In the genomic region with DNA sequence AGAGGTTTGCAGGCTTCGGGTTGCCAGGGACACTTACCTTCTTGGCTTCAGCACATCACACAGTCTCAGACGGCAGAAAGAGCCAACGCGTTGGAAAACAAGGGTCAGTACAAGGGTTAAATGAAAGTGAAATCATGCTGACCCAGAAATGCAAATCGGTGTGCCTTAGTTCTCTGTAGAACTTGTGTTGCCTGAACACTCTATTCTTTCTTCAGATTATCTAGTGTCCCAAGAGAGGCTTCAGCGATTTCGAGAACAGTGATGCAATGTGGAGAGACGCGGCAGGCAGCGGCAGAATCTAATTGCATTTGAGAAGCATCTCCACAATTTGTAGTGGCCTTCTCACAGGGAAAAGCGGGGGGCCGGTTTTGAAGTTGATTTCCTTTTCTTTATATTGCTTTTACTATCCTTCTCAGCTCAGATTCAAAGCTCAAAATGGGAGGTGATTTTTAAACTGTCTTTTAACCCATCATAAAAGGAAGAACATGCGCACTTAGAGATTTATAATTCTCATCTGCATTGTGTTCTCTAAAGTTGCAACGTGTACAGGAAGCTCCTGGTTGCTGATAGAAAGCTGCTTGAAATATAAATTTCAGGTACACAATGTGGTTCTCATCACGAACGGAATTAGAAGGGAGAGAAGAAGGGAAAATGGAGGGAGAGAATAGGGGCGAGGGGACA, we compare ENCODE assay signal across 8 cellular contexts.
A peak's percentile ranks its signal among the peaks of the same experiment; 100 is the strongest.
DNase-seq lines count a peak whose midpoint lies in the region; ATAC-seq, FAIRE-seq and TF ChIP-seq lines count a peak whose summit lies in the region.

No MANE protein-coding gene starts in this region.

- H3K36me3 ChIP-seq in GM12878 (ENCODE audit: control insufficient read depth in 2 of 2, insufficient read depth in 2 of 2, low read length in 1 of 2), result no peaks in the 10 kb centered on the region
- H3K36me3 ChIP-seq in neuronal stem cell (replicated peaks in 1 of 2; ENCODE audit: control insufficient read depth in 2 of 2, insufficient read depth in 2 of 2, low read length in 2 of 2), result no peaks in the 10 kb centered on the region

- H3K79me1 ChIP-seq in neuronal stem cell (ENCODE audit: low read depth, low read length), result no peaks in the 10 kb centered on the region

- H4K20me1 ChIP-seq in GM12878 (ENCODE audit: control insufficient read depth, insufficient read depth), result no peaks in the 10 kb centered on the region

- intact Hi-C loops in GM12878 (cut with micrococcal nuclease; ENCODE audit: unreplicated experiment), result loop anchor here (5.0 kb wide), 1 partner anchor 34 kb away; no protein-coding TSS in a partner anchor

- peak overlapping the region; percentile 3 for H2AFZ ChIP-seq in GM12878 (ENCODE audit: control insufficient read depth, low read depth, low read length)
- peak overlapping the region; percentile 67 for H2AFZ ChIP-seq in neuronal stem cell (ENCODE audit: low read length)

- H3K9ac ChIP-seq in GM12878 (ENCODE audit: control insufficient read depth, insufficient read depth, low read length) (peak overlapping the region; percentile 7), neuronal stem cell (ENCODE audit: low read depth, low read length, poor library complexity) (no peak overlapping the region)

- no peak for TF ChIP-seq RAD21 in GM12878 (IDR thresholded peaks at IDR 0.05; ENCODE audit: insufficient read depth, low read depth, low read length)

- no peak overlapping the region for H2BK120ac ChIP-seq in neuronal stem cell (ENCODE audit: low read depth, low read length)

- TF ChIP-seq POLR2A in GM12878 (IDR thresholded peaks at IDR 0.05; ENCODE audit: low read depth, low read length), result 0 out of 2 replicates have a peak, but pooled peaks have one; percentile 39

- RAD21 ChIA-PET in GM12878 (lab: Charles Lee; ENCODE audit: unreplicated experiment), result interaction anchor here (0.9 to 7.4 kb wide), 21 partner anchors 13 to 176 kb away, joined by 3 to 41 read pairs (median 5); a partner anchor contains a TSS

- H3K23ac ChIP-seq in neuronal stem cell (ENCODE audit: low read depth, low read length, poor library complexity), result no peak overlapping the region

- H2AK5ac ChIP-seq in neuronal stem cell (ENCODE audit: low read depth, low read length), result no peak overlapping the region

- H3K4me1 ChIP-seq in GM12878 (ENCODE audit: control insufficient read depth, insufficient read depth, low read length) (peaks cover 5% of the 10 kb centered on the region), neuronal stem cell (ENCODE audit: control insufficient read depth in 2 of 2, insufficient read depth in 1 of 2, low read depth in 1 of 2, low read length in 2 of 2) (peaks cover 1 to 5% of the 10 kb centered on the region in 2 donors)

- H3K4me2 ChIP-seq in GM12878 (ENCODE audit: control insufficient read depth, insufficient read depth), result peak overlapping the region; percentile 24
- no peak overlapping the region for H3K4me2 ChIP-seq in neuronal stem cell (ENCODE audit: insufficient read depth, low read length, poor library complexity, severe bottlenecking)

- H3K4me3 ChIP-seq in GM12878 (peak overlapping the region; percentile 72), neuronal stem cell (ENCODE audit: low read length in 2 of 2) (no peak overlapping the region)

- H2BK5ac ChIP-seq in neuronal stem cell (ENCODE audit: low read length), result no peak overlapping the region

- SMC1A ChIA-PET in GM12878 (lab: Charles Lee; ENCODE audit: uncharacterized antibody, unreplicated experiment), result interaction anchor here (0.8 to 11.4 kb wide), 25 partner anchors 10 to 178 kb away, joined by 3 to 132 read pairs (median 4); no protein-coding TSS in a partner anchor

- H2BK15ac ChIP-seq in neuronal stem cell (ENCODE audit: low read length), result no peak overlapping the region

- H4K8ac ChIP-seq in neuronal stem cell (ENCODE audit: low read depth, low read length), result no peak overlapping the region

- FAIRE-seq in GM12878 (lab: Jason Lieb, UNC), result no peak

- no peaks in the 10 kb centered on the region for H3K27me3 ChIP-seq in GM12878 (replicated peaks in 1 of 2; ENCODE audit: control insufficient read depth in 2 of 2, insufficient read depth in 2 of 2, low read length in 1 of 2)
- peaks cover 0 to 31% (median 0%) of the 10 kb centered on the region in 3 experiments for H3K27me3 ChIP-seq in neuronal stem cell (ENCODE audit: control insufficient read depth in 3 of 3, insufficient read depth in 3 of 3, low read depth in 1 of 3, low read length in 3 of 3)

- no peak overlapping the region for H3K14ac ChIP-seq in neuronal stem cell (ENCODE audit: low read length)

- peak in 1 of 2 experiments; percentile 14; a peak in 1 of 4 replicates for TF ChIP-seq EP300 in GM12878 (IDR thresholded peaks at IDR 0.05; ENCODE audit: borderline replicate concordance in 1 of 2, control insufficient read depth in 1 of 2, low read depth in 2 of 2, low read length in 2 of 2)

- H3K18ac ChIP-seq in neuronal stem cell (ENCODE audit: low read length), result no peak overlapping the region

- in situ Hi-C loops in GM12878 (cut with MboI), result no loop called here

- no peaks in the 10 kb centered on the region; the same call in 1 of the 2 replicates for H3K79me2 ChIP-seq in GM12878 (ENCODE audit: control insufficient read depth, insufficient read depth, low read length)

- CTCF ChIA-PET in GM12878 (lab: Yijun Ruan, JAX), result interaction anchor here (0.5 to 2.6 kb wide), 10 partner anchors 12 to 171 kb away, joined by 3 to 11 read pairs (median 3); no protein-coding TSS in a partner anchor

- DNase-seq in GM12878 (ENCODE audit: low read depth, low spot score) (peak; percentile 45), neuronal stem cell (ENCODE audit: low spot score) (no peak), cerebellar nuclear complex (lab: John Stamatoyannopoulos, UW) (no peak), foreskin melanocyte (no peak)

- whole genome bisulfite sequencing in GM12878 (ENCODE audit: insufficient coverage, insufficient replicate concordance, low lambda C conversion rate, missing lambda C conversion rate), result 29% methylated on average over 17 of the region's 17 CpGs
- WGBS in neuronal stem cell (ENCODE audit: extremely low coverage in 2 of 2, insufficient read length in 2 of 2, insufficient replicate concordance in 1 of 2), 2 donors, result no CpG with 5 or more reads among the region's 17 CpGs

- no peak overlapping the region for H2BK12ac ChIP-seq in neuronal stem cell (ENCODE audit: low read length)

- ATAC-seq in GM19397 (IDR thresholded peaks at IDR 0.05; ENCODE audit: unreplicated experiment) (peak; percentile 67), HG03432 (IDR thresholded peaks at IDR 0.05; ENCODE audit: unreplicated experiment) (peak; percentile 89), GM12878 (peak; percentile 83), GM21360 (IDR thresholded peaks at IDR 0.05; ENCODE audit: unreplicated experiment) (no peak), HG02938 (IDR thresholded peaks at IDR 0.05; ENCODE audit: unreplicated experiment) (no peak)

- H4K91ac ChIP-seq in neuronal stem cell (ENCODE audit: low read depth, low read length, poor library complexity), result no peak overlapping the region

- POLR2A ChIA-PET in GM12878 (lab: Charles Lee), result interaction anchor here (0.6 to 2.1 kb wide), 7 partner anchors 10 to 80 kb away, joined by 3 to 7 read pairs (median 3); no protein-coding TSS in a partner anchor

- no peak for TF ChIP-seq CTCF in GM12878 (IDR thresholded peaks at IDR 0.05 in 2 of 3, conservative IDR thresholded peaks at IDR 0.05 in 1 of 3; ENCODE audit: control insufficient read depth in 2 of 3, extremely low read depth in 1 of 3, insufficient read depth in 1 of 3, low read depth in 3 of 3, low read length in 3 of 3)

- BruUV-seq in GM12878 (replicated peaks; lab: Mats Ljungman, UMichigan), result no TSS peak

- no peak overlapping the region for H3K4ac ChIP-seq in neuronal stem cell (ENCODE audit: low read length)

- H3K27ac ChIP-seq in GM12878 (ENCODE audit: control insufficient read depth, insufficient read depth), result peak overlapping the region; percentile 14
- no peak overlapping the region for H3K27ac ChIP-seq in neuronal stem cell (replicated peaks; ENCODE audit: low read length)

- H3K9me3 ChIP-seq in GM12878 (replicated peaks; ENCODE audit: control insufficient read depth, insufficient read depth, low read length) (no peaks in the 10 kb centered on the region), neuronal stem cell (replicated peaks in 1 of 2; ENCODE audit: control insufficient read depth in 2 of 2, insufficient read depth in 1 of 2, low read depth in 1 of 2, low read length in 2 of 2) (no peaks in the 10 kb centered on the region)

TF ChIP-seq in GM12878, 131 proteins besides CTCF, POLR2A, EP300 and RAD21 (continues in another document):
- TF ChIP-seq, protein P1, sequence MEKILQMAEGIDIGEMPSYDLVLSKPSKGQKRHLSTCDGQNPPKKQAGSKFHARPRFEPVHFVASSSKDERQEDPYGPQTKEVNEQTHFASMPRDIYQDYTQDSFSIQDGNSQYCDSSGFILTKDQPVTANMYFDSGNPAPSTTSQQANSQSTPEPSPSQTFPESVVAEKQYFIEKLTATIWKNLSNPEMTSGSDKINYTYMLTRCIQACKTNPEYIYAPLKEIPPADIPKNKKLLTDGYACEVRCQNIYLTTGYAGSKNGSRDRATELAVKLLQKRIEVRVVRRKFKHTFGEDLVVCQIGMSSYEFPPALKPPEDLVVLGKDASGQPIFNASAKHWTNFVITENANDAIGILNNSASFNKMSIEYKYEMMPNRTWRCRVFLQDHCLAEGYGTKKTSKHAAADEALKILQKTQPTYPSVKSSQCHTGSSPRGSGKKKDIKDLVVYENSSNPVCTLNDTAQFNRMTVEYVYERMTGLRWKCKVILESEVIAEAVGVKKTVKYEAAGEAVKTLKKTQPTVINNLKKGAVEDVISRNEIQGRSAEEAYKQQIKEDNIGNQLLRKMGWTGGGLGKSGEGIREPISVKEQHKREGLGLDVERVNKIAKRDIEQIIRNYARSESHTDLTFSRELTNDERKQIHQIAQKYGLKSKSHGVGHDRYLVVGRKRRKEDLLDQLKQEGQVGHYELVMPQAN (conservative IDR thresholded peaks at IDR 0.05), result no peak
- TF ChIP-seq MEF2B (IDR thresholded peaks at IDR 0.05; ENCODE audit: partially characterized antibody, poor library complexity, severe bottlenecking) (peak; percentile 70), SIX5 (IDR thresholded peaks at IDR 0.05; ENCODE audit: low read depth, low read length, severe bottlenecking) (no peak), GATAD2B (conservative IDR thresholded peaks at IDR 0.05; ENCODE audit: low read depth) (0 out of 2 replicates have a peak, but pooled peaks have one; percentile 53), SUZ12 (IDR thresholded peaks at IDR 0.05; ENCODE audit: unreplicated experiment) (no peak), POU2F2 (IDR thresholded peaks at IDR 0.05; ENCODE audit: borderline replicate concordance, low read depth, low read length) (peak; percentile 88), TCF3 (IDR thresholded peaks at IDR 0.05; ENCODE audit: borderline replicate concordance, insufficient read depth, low read depth, low read length) (no peak), KLF5 (IDR thresholded peaks at IDR 0.05; ENCODE audit: partially characterized antibody) (no peak), ATF7 (IDR thresholded peaks at IDR 0.05; ENCODE audit: low read depth) (peak; percentile 87), LARP7 (IDR thresholded peaks at IDR 0.05) (peak; percentile 39; the same call in 1 of the 2 replicates), SPI1 (IDR thresholded peaks at IDR 0.05; ENCODE audit: borderline replicate concordance, insufficient read depth, low read depth, low read length) (no peak), SMAD5 (IDR thresholded peaks at IDR 0.05; ENCODE audit: low read depth) (no peak)

Comparison
In these comparisons a context has a peak if more than half of its experiments do, and no peak if none do; other contexts are left out.
1. ATAC-seq: peak in GM19397 (single experiment), HG03432 (single experiment) and GM12878 (single experiment); none in GM21360 (single experiment) and HG02938 (single experiment).